8 cellular contexts compared by ENCODE assay signal in genomic region chr12:42588308-42588836, GRCh38. TPM values are rescaled to one million over a fixed set of nuclear protein-coding genes. Genes with fewer than 3 reads are reported as not detected.
A peak's percentile ranks its signal among the peaks of the same experiment; 100 is the strongest.
DNase-seq lines count a peak whose midpoint lies in the region; ATAC-seq and TF ChIP-seq lines count a peak whose summit lies in the region.

No MANE protein-coding gene starts in this region.

- H3K36me3 ChIP-seq in mesendoderm (ENCODE audit: control insufficient read depth, insufficient read depth, low read length) (no peaks in the 10 kb centered on the region), upper lobe of right lung (no peaks in the 10 kb centered on the region)

- H3K9ac ChIP-seq in mesendoderm (ENCODE audit: low read length) = peak overlapping the region; percentile 82

- DNase-seq in activated T-cell treated with anti-CD3 and anti-CD28 coated beads, Interleukin-2, amount 50 U/mL, for 72 hours = no peak
- DNase-seq in activated T-cell treated with anti-CD3 and anti-CD28 coated beads, Interleukin-2, amount 50 U/mL, for 48 hours = no peak
- DNase-seq in cardiac fibroblast (ENCODE audit: low read depth in 2 of 2) (no peak), mesendoderm (no peak), upper lobe of right lung (no peak)

- peaks cover 9% of the 10 kb centered on the region for H3K79me1 ChIP-seq in mesendoderm (ENCODE audit: low read length)

- peak overlapping the region; percentile 87 for H3K4me2 ChIP-seq in mesendoderm (ENCODE audit: low read length)

- H3K4me3 ChIP-seq in cardiac fibroblast (replicated peaks in 1 of 2; ENCODE audit: low read depth in 2 of 2, low read length in 2 of 2) = peak overlapping the region; percentile 74 to 89
- peak overlapping the region; percentile 54 for H3K4me3 ChIP-seq in mesendoderm (ENCODE audit: low read length)
- H3K4me3 ChIP-seq in upper lobe of right lung = peak overlapping the region; percentile 82

- no peak overlapping the region for H2BK15ac ChIP-seq in mesendoderm (replicated peaks; ENCODE audit: low read depth)

- TF ChIP-seq CTCF in cardiac fibroblast (IDR thresholded peaks at IDR 0.05; ENCODE audit: low read depth, low read length) (no peak), upper lobe of right lung (IDR thresholded peaks at IDR 0.05) (no peak)

- no peak overlapping the region for H3K4ac ChIP-seq in mesendoderm (ENCODE audit: low read depth, low read length)

- peaks cover 5% of the 10 kb centered on the region for H3K79me2 ChIP-seq in mesendoderm (ENCODE audit: control insufficient read depth, insufficient read depth, low read length)

- no peak overlapping the region for H4K8ac ChIP-seq in mesendoderm (ENCODE audit: low read depth, low read length)

- no peak overlapping the region for H2BK5ac ChIP-seq in mesendoderm (ENCODE audit: low read length)

- no peak overlapping the region for H2AK5ac ChIP-seq in mesendoderm (ENCODE audit: low read length)

- no peak overlapping the region for H3K18ac ChIP-seq in mesendoderm (ENCODE audit: low read length)

- no peak overlapping the region for H3K23ac ChIP-seq in mesendoderm (ENCODE audit: low read length)

- H3K9me3 ChIP-seq in upper lobe of right lung = no peaks in the 10 kb centered on the region

- H3K27ac ChIP-seq in mesendoderm (ENCODE audit: low read depth, low read length) (no peak overlapping the region), upper lobe of right lung (peak overlapping the region; percentile 70)

- H3K27ac Mint-ChIP-seq in activated T-cell treated with anti-CD3 and anti-CD28 coated beads, Interleukin-2, amount 50 U/mL, for 72 hours = no peak overlapping the region

- ATAC-seq in activated T-cell treated with anti-CD3 and anti-CD28 coated beads, Interleukin-2, amount 50 U/mL, for 72 hours (replicated peaks in 1 of 2) = no peak
- no peak for ATAC-seq in upper lobe of right lung
- ATAC-seq in GM21423 (IDR thresholded peaks at IDR 0.05; ENCODE audit: unreplicated experiment) = no peak
- no peak for ATAC-seq in GM18873 (IDR thresholded peaks at IDR 0.05; ENCODE audit: low FRiP score, unreplicated experiment)
- no peak for ATAC-seq in HG03521 (IDR thresholded peaks at IDR 0.05; ENCODE audit: unreplicated experiment)

- peak overlapping the region; percentile 61 to 76 for H3K4me3 Mint-ChIP-seq in activated T-cell treated with anti-CD3 and anti-CD28 coated beads, Interleukin-2, amount 50 U/mL, for 72 hours

- H3K27me3 Mint-ChIP-seq in activated T-cell treated with anti-CD3 and anti-CD28 coated beads, Interleukin-2, amount 50 U/mL, for 72 hours (ENCODE audit: low read depth) = peaks cover 70% of the 10 kb centered on the region

- peaks cover 3% of the 10 kb centered on the region for H3K27me3 ChIP-seq in mesendoderm (ENCODE audit: insufficient read depth, low read length, poor library complexity)
- H3K27me3 ChIP-seq in upper lobe of right lung = peaks cover 10% of the 10 kb centered on the region

- peaks cover 0 to 3% of the 10 kb centered on the region in 2 donors for H3K36me3 Mint-ChIP-seq in activated T-cell treated with anti-CD3 and anti-CD28 coated beads, Interleukin-2, amount 50 U/mL, for 72 hours (ENCODE audit: insufficient read depth in 2 of 2)

- H3K4me1 ChIP-seq in mesendoderm (ENCODE audit: control insufficient read depth, low read depth, low read length) = no peaks in the 10 kb centered on the region
- peaks cover 30% of the 10 kb centered on the region for H3K4me1 ChIP-seq in upper lobe of right lung

- H4K5ac ChIP-seq in mesendoderm (ENCODE audit: low read length) = no peak overlapping the region

- no CpG with 5 or more reads among the region's 11 CpGs for WGBS in mesendoderm (ENCODE audit: extremely low coverage, insufficient coverage, low lambda C conversion rate)

- intact Hi-C loops in upper lobe of right lung (cut with DNase I) = no loop called here

- H3K4me1 Mint-ChIP-seq in activated T-cell treated with anti-CD3 and anti-CD28 coated beads, Interleukin-2, amount 50 U/mL, for 72 hours (ENCODE audit: low read depth) = peaks cover 15% of the 10 kb centered on the region

- H2BK120ac ChIP-seq in mesendoderm (ENCODE audit: low read depth, low read length) = no peak overlapping the region

- H3K56ac ChIP-seq in mesendoderm (ENCODE audit: low read length) = peak overlapping the region; percentile 91

- no peaks in the 10 kb centered on the region for H3K9me3 Mint-ChIP-seq in activated T-cell treated with anti-CD3 and anti-CD28 coated beads, Interleukin-2, amount 50 U/mL, for 72 hours

RNA-seq across cellular contexts. Expression of gene PRICKLE1, which starts 1.2 kb away (rescaled TPM):
- total RNA-seq in activated T-cell treated with anti-CD3 and anti-CD28 coated beads, Interleukin-2, amount 50 U/mL, for 72 hours = not detected
- 3.9 TPM for polyA plus RNA-seq in mesendoderm (2013, experiment 1 of 2)
- 3.8 TPM for polyA plus RNA-seq in mesendoderm (2013, experiment 2 of 2)
- 18.4 TPM for total RNA-seq in upper lobe of right lung

Comparison
In these comparisons a context has a peak if more than half of its experiments do, and no peak if none do; other contexts are left out.
1. RNA of gene PRICKLE1, which starts 1.2 kb away (total RNA-seq): 18.4 TPM in upper lobe of right lung (single experiment); not detected in activated T-cell treated with anti-CD3 and anti-CD28 coated beads, Interleukin-2, amount 50 U/mL, for 72 hours; every median in the first group is over 10 times any median in the second.
2. Peak in every context shown above with its lines, with median percentiles within 50 percentile points of each other: H3K4me3 ChIP-seq.